1 cellular context compared by ENCODE assay signal in genomic region chr20:25508083-25508770, GRCh38.
TF ChIP-seq lines count a peak whose summit lies in the region.

No MANE protein-coding gene starts in this region.

TF ChIP-seq in HepG2, 621 proteins besides CTCF, POLR2A, EP300 and RAD21 (continued from another document and continues in another):
- TF ChIP-seq, protein P1, sequence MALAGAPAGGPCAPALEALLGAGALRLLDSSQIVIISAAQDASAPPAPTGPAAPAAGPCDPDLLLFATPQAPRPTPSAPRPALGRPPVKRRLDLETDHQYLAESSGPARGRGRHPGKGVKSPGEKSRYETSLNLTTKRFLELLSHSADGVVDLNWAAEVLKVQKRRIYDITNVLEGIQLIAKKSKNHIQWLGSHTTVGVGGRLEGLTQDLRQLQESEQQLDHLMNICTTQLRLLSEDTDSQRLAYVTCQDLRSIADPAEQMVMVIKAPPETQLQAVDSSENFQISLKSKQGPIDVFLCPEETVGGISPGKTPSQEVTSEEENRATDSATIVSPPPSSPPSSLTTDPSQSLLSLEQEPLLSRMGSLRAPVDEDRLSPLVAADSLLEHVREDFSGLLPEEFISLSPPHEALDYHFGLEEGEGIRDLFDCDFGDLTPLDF (CRISPR knock-in tag; IDR thresholded peaks at IDR 0.05), result peak; percentile 64
- TF ChIP-seq MXI1 (IDR thresholded peaks at IDR 0.05; ENCODE audit: borderline replicate concordance, low read depth, low read length) (peak; percentile 96; the same call in 2 of the 3 replicates), HNRNPK (IDR thresholded peaks at IDR 0.05; ENCODE audit: low read depth, low read length, poor library complexity, severe bottlenecking) (no peak), ZSCAN29 (CRISPR knock-in tag; conservative IDR thresholded peaks at IDR 0.05) (peak; percentile 97; the same call in 1 of the 2 replicates), ZNF232 (CRISPR knock-in tag; IDR thresholded peaks at IDR 0.05; ENCODE audit: borderline replicate concordance) (peak; percentile 98; the same call in 1 of the 2 replicates), SIX4 (CRISPR knock-in tag; IDR thresholded peaks at IDR 0.05) (peak; percentile 83; the same call in 1 of the 2 replicates), SRY (CRISPR knock-in tag; IDR thresholded peaks at IDR 0.05) (peak; percentile 66), FOXP1 (IDR thresholded peaks at IDR 0.05) (no peak), FOXP1 (CRISPR knock-in tag; IDR thresholded peaks at IDR 0.05) (peak; percentile 89), NAIF1 (CRISPR knock-in tag; IDR thresholded peaks at IDR 0.05; ENCODE audit: borderline replicate concordance) (peak; percentile 89; the same call in 1 of the 2 replicates), MTF2 (CRISPR knock-in tag; IDR thresholded peaks at IDR 0.05; ENCODE audit: borderline replicate concordance) (peak; percentile 77), ZNF572 (CRISPR knock-in tag; IDR thresholded peaks at IDR 0.05) (peak; percentile 92), NFYC (CRISPR knock-in tag; IDR thresholded peaks at IDR 0.05) (no peak; the same call in 1 of the 2 replicates), ZNF263 (CRISPR knock-in tag; IDR thresholded peaks at IDR 0.05) (peak; percentile 54; the same call in 1 of the 2 replicates), SMAD1 (CRISPR knock-in tag; IDR thresholded peaks at IDR 0.05; ENCODE audit: borderline replicate concordance, low read depth) (peak; percentile 77; the same call in 1 of the 2 replicates), GABPA (IDR thresholded peaks at IDR 0.05; ENCODE audit: low read depth, low read length) (no peak), GABPA (CRISPR knock-in tag; IDR thresholded peaks at IDR 0.05; ENCODE audit: low read depth) (peak; percentile 72), KDM6A (CRISPR knock-in tag; IDR thresholded peaks at IDR 0.05; ENCODE audit: low read depth) (peak; percentile 99), ZNF878 (CRISPR knock-in tag; IDR thresholded peaks at IDR 0.05) (peak; percentile 99), RXRB (CRISPR knock-in tag; IDR thresholded peaks at IDR 0.05; ENCODE audit: borderline replicate concordance) (peak; percentile 100), ZNF710 (CRISPR knock-in tag; IDR thresholded peaks at IDR 0.05; ENCODE audit: borderline replicate concordance) (peak; percentile 95), TOE1 (CRISPR knock-in tag; IDR thresholded peaks at IDR 0.05) (peak; percentile 76; the same call in 1 of the 2 replicates), ZNF746 (CRISPR knock-in tag; IDR thresholded peaks at IDR 0.05) (peak; percentile 95), LCORL (IDR thresholded peaks at IDR 0.05) (peak; percentile 80; the same call in 1 of the 2 replicates), LCORL (CRISPR knock-in tag; IDR thresholded peaks at IDR 0.05) (peak; percentile 100), YEATS2 (CRISPR knock-in tag; IDR thresholded peaks at IDR 0.05; ENCODE audit: borderline replicate concordance) (peak; percentile 82), RAD51 (IDR thresholded peaks at IDR 0.05; ENCODE audit: borderline replicate concordance) (no peak), TEAD2 (CRISPR knock-in tag; IDR thresholded peaks at IDR 0.05) (no peak), ZNF703 (CRISPR knock-in tag; IDR thresholded peaks at IDR 0.05; ENCODE audit: borderline replicate concordance) (peak; percentile 59; the same call in 1 of the 2 replicates), ADNP (CRISPR knock-in tag; IDR thresholded peaks at IDR 0.05) (no peak), ZNF30 (CRISPR knock-in tag; IDR thresholded peaks at IDR 0.05) (peak; percentile 90; the same call in 1 of the 2 replicates), HIVEP1 (CRISPR knock-in tag; IDR thresholded peaks at IDR 0.05) (peak; percentile 99), NR1H2 (CRISPR knock-in tag; IDR thresholded peaks at IDR 0.05; ENCODE audit: borderline replicate concordance, low read depth) (peak; percentile 97; the same call in 1 of the 2 replicates), MIXL1 (CRISPR knock-in tag; IDR thresholded peaks at IDR 0.05) (peak; percentile 99), U2AF2 (IDR thresholded peaks at IDR 0.05; ENCODE audit: low read depth, low read length) (no peak), SOX6 (IDR thresholded peaks at IDR 0.05) (no peak), SOX6 (CRISPR knock-in tag; IDR thresholded peaks at IDR 0.05) (peak; percentile 100), CHCHD3 (CRISPR knock-in tag; IDR thresholded peaks at IDR 0.05) (no peak), TBX2 (CRISPR knock-in tag; IDR thresholded peaks at IDR 0.05; ENCODE audit: borderline replicate concordance) (peak; percentile 96), TAF15 (IDR thresholded peaks at IDR 0.05; ENCODE audit: low read depth, low read length, poor library complexity, severe bottlenecking) (no peak), MZF1 (CRISPR knock-in tag; IDR thresholded peaks at IDR 0.05; ENCODE audit: borderline replicate concordance) (no peak), SP2 (CRISPR knock-in tag; IDR thresholded peaks at IDR 0.05) (no peak), ZIK1 (CRISPR knock-in tag; IDR thresholded peaks at IDR 0.05; ENCODE audit: borderline replicate concordance, low read depth) (peak; percentile 92)
- TF ChIP-seq, protein P2, sequence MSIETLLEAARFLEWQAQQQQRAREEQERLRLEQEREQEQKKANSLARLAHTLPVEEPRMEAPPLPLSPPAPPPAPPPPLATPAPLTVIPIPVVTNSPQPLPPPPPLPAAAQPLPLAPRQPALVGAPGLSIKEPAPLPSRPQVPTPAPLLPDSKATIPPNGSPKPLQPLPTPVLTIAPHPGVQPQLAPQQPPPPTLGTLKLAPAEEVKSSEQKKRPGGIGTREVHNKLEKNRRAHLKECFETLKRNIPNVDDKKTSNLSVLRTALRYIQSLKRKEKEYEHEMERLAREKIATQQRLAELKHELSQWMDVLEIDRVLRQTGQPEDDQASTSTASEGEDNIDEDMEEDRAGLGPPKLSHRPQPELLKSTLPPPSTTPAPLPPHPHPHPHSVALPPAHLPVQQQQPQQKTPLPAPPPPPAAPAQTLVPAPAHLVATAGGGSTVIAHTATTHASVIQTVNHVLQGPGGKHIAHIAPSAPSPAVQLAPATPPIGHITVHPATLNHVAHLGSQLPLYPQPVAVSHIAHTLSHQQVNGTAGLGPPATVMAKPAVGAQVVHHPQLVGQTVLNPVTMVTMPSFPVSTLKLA (IDR thresholded peaks at IDR 0.05), result 0 out of 2 replicates have a peak, but pooled peaks have one; percentile 25
- TF ChIP-seq, protein P3, sequence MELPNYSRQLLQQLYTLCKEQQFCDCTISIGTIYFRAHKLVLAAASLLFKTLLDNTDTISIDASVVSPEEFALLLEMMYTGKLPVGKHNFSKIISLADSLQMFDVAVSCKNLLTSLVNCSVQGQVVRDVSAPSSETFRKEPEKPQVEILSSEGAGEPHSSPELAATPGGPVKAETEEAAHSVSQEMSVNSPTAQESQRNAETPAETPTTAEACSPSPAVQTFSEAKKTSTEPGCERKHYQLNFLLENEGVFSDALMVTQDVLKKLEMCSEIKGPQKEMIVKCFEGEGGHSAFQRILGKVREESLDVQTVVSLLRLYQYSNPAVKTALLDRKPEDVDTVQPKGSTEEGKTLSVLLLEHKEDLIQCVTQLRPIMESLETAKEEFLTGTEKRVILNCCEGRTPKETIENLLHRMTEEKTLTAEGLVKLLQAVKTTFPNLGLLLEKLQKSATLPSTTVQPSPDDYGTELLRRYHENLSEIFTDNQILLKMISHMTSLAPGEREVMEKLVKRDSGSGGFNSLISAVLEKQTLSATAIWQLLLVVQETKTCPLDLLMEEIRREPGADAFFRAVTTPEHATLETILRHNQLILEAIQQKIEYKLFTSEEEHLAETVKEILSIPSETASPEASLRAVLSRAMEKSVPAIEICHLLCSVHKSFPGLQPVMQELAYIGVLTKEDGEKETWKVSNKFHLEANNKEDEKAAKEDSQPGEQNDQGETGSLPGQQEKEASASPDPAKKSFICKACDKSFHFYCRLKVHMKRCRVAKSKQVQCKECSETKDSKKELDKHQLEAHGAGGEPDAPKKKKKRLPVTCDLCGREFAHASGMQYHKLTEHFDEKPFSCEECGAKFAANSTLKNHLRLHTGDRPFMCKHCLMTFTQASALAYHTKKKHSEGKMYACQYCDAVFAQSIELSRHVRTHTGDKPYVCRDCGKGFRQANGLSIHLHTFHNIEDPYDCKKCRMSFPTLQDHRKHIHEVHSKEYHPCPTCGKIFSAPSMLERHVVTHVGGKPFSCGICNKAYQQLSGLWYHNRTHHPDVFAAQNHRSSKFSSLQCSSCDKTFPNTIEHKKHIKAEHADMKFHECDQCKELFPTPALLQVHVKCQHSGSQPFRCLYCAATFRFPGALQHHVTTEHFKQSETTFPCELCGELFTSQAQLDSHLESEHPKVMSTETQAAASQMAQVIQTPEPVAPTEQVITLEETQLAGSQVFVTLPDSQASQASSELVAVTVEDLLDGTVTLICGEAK (IDR thresholded peaks at IDR 0.05), result no peak
- TF ChIP-seq, protein P3 (CRISPR knock-in tag; IDR thresholded peaks at IDR 0.05), result peak; percentile 92
- TF ChIP-seq, protein P4, sequence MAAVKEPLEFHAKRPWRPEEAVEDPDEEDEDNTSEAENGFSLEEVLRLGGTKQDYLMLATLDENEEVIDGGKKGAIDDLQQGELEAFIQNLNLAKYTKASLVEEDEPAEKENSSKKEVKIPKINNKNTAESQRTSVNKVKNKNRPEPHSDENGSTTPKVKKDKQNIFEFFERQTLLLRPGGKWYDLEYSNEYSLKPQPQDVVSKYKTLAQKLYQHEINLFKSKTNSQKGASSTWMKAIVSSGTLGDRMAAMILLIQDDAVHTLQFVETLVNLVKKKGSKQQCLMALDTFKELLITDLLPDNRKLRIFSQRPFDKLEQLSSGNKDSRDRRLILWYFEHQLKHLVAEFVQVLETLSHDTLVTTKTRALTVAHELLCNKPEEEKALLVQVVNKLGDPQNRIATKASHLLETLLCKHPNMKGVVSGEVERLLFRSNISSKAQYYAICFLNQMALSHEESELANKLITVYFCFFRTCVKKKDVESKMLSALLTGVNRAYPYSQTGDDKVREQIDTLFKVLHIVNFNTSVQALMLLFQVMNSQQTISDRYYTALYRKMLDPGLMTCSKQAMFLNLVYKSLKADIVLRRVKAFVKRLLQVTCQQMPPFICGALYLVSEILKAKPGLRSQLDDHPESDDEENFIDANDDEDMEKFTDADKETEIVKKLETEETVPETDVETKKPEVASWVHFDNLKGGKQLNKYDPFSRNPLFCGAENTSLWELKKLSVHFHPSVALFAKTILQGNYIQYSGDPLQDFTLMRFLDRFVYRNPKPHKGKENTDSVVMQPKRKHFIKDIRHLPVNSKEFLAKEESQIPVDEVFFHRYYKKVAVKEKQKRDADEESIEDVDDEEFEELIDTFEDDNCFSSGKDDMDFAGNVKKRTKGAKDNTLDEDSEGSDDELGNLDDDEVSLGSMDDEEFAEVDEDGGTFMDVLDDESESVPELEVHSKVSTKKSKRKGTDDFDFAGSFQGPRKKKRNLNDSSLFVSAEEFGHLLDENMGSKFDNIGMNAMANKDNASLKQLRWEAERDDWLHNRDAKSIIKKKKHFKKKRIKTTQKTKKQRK (IDR thresholded peaks at IDR 0.05; ENCODE audit: low read length), result no peak
